In genomic region chr22:19870153-19871022, GRCh38 we compare ENCODE assay signal across 17 cellular contexts. TPM values are rescaled to one million over a fixed set of nuclear protein-coding genes. Genes with fewer than 3 reads are reported as not detected.
A peak's percentile ranks its signal among the peaks of the same experiment; 100 is the strongest.
DNase-seq lines count a peak whose midpoint lies in the region; ATAC-seq, FAIRE-seq and TF ChIP-seq lines count a peak whose summit lies in the region.
"Had no signal": no experiment of that assay in that cellular context is flagged by ENCODE, and none has a peak within 500 bp of the region (broad histone marks: within the 10 kb centered on the region; RNA-seq: fewer than 3 reads in every experiment).

No MANE protein-coding gene starts in this region.

- H3K4ac ChIP-seq in H1 (replicated peaks; ENCODE audit: insufficient read length, low read depth, low read length), result no peak overlapping the region

- H2BK5ac ChIP-seq in H1 (ENCODE audit: low read depth, low read length), result 0 out of 2 replicates have a peak overlapping the region, but pooled peaks have one; percentile 24

- H3K79me1 ChIP-seq in H1 (ENCODE audit: low read depth, low read length), result no peaks in the 10 kb centered on the region; the same call in 1 of the 2 replicates

- peak overlapping the region; percentile 48; the same call in 1 of the 2 replicates for H4K8ac ChIP-seq in H1 (ENCODE audit: extremely low read depth, insufficient read depth, low read length)

- 0 out of 2 replicates have a peak overlapping the region, but pooled peaks have one; percentile 48 for H2BK20ac ChIP-seq in H1 (ENCODE audit: low read length)

- H4K20me1 ChIP-seq in H1 (replicated peaks in 1 of 2; ENCODE audit: control insufficient read depth in 1 of 2, insufficient read depth in 2 of 2, low read length in 2 of 2) (no peaks in the 10 kb centered on the region), neural progenitor cell (ENCODE audit: low read depth) (peaks cover 17% of the 10 kb centered on the region)

- no peaks in the 10 kb centered on the region for H3K27me3 Mint-ChIP-seq in activated naive CD8-positive, alpha-beta T cell treated with anti-CD3 and anti-CD28 coated beads, Interleukin-2, amount 10 ng/mL, durations not matched to agents 7 days and 5 days
- no peaks in the 10 kb centered on the region for H3K27me3 Mint-ChIP-seq in activated naive CD8-positive, alpha-beta T cell treated with anti-CD3 and anti-CD28 coated beads for 36 hours
- H3K27me3 Mint-ChIP-seq in neural progenitor cell (ENCODE audit: insufficient read depth, low read depth), result no peaks in the 10 kb centered on the region
- H3K27me3 Mint-ChIP-seq: activated T-helper 17 cell treated with anti-CD3 and anti-CD28 coated beads, Interleukin-2, amount 50 U/mL, for 72 hours; naive thymus-derived CD8-positive, alpha-beta T cell had no signal

- peaks cover 9% of the 10 kb centered on the region for H3F3A ChIP-seq in neural progenitor cell (ENCODE audit: low read depth)

- TF ChIP-seq RAD21 in H1 (IDR thresholded peaks at IDR 0.05 in 1 of 2, conservative IDR thresholded peaks at IDR 0.05 in 1 of 2; ENCODE audit: low read depth in 2 of 2, low read length in 2 of 2), result no peak

- no peak overlapping the region for H3K56ac ChIP-seq in H1 (replicated peaks; ENCODE audit: insufficient read length, low read depth, low read length)

- intact Hi-C loops in uterus (cut with DNase I; ENCODE audit: low total_unique reads), result no loop called here

- DNase-seq in activated naive CD8-positive, alpha-beta T cell treated with anti-CD3 and anti-CD28 coated beads, Interleukin-2, amount 10 ng/mL, durations not matched to agents 7 days and 5 days, result peak; percentile 23
- no peak for DNase-seq in activated naive CD8-positive, alpha-beta T cell treated with anti-CD3 and anti-CD28 coated beads for 36 hours
- DNase-seq in H1 (ENCODE audit: low read depth in 1 of 2, low spot score in 2 of 2) (peak in 1 of 2 experiments; percentile 42), neural progenitor cell (ENCODE audit: low spot score) (no peak), uterus (peak; percentile 13 to 20), globus pallidus (ENCODE audit: low spot score) (no peak), NCI-H226 (no peak)
- DNase-seq: Calu3, HFFc6, NCI-H1092, NCI-H2227 treated with DMSO at 0.1 percent for 48 hours, PC-9 had no signal

- no peaks in the 10 kb centered on the region for H3K27me3 ChIP-seq in H1 (replicated peaks in 1 of 4; ENCODE audit: control insufficient read depth in 3 of 4, extremely low read depth in 1 of 4, insufficient read depth in 3 of 4, low read length in 3 of 4)
- no peaks in the 10 kb centered on the region for H3K27me3 ChIP-seq in neural progenitor cell
- H3K27me3 ChIP-seq in uterus, result no peaks in the 10 kb centered on the region

- no peak for TF ChIP-seq POLR2A in H1 (IDR thresholded peaks at IDR 0.05; ENCODE audit: control extremely low read depth in 1 of 2, low read depth in 2 of 2, low read length in 2 of 2)
- TF ChIP-seq POLR2A in uterus (IDR thresholded peaks at IDR 0.05), result no peak

- H3K9me3 ChIP-seq in H1 (ENCODE audit: insufficient read depth in 2 of 2, low read depth in 1 of 2, low read length in 1 of 2) (no peaks in the 10 kb centered on the region), neural progenitor cell (ENCODE audit: low read depth) (no peaks in the 10 kb centered on the region), uterus (no peaks in the 10 kb centered on the region)
- H3K9me3 ChIP-seq: thoracic aorta had no signal

- H3K36me3 ChIP-seq in H1 (ENCODE audit: control insufficient read depth in 2 of 4, insufficient read depth in 4 of 4, low read length in 3 of 4) (no peaks in the 10 kb centered on the region), neural progenitor cell (no peaks in the 10 kb centered on the region), uterus (no peaks in the 10 kb centered on the region)
- H3K36me3 ChIP-seq: thoracic aorta had no signal

- H3K9me3 Mint-ChIP-seq in activated naive CD8-positive, alpha-beta T cell treated with anti-CD3 and anti-CD28 coated beads, Interleukin-2, amount 10 ng/mL, durations not matched to agents 7 days and 5 days, result no peaks in the 10 kb centered on the region
- no peaks in the 10 kb centered on the region for H3K9me3 Mint-ChIP-seq in activated naive CD8-positive, alpha-beta T cell treated with anti-CD3 and anti-CD28 coated beads for 36 hours
- H3K9me3 Mint-ChIP-seq in neural progenitor cell, result no peaks in the 10 kb centered on the region
- H3K9me3 Mint-ChIP-seq: activated T-helper 17 cell treated with anti-CD3 and anti-CD28 coated beads, Interleukin-2, amount 50 U/mL, for 72 hours; HFFc6; naive thymus-derived CD8-positive, alpha-beta T cell had no signal

- H3K36me3 Mint-ChIP-seq in activated naive CD8-positive, alpha-beta T cell treated with anti-CD3 and anti-CD28 coated beads, Interleukin-2, amount 10 ng/mL, durations not matched to agents 7 days and 5 days, result no peaks in the 10 kb centered on the region
- no peaks in the 10 kb centered on the region for H3K36me3 Mint-ChIP-seq in activated naive CD8-positive, alpha-beta T cell treated with anti-CD3 and anti-CD28 coated beads for 36 hours
- no peaks in the 10 kb centered on the region for H3K36me3 Mint-ChIP-seq in neural progenitor cell

- H2AK5ac ChIP-seq in H1 (ENCODE audit: low read depth, low read length), result no peak overlapping the region

- no peak overlapping the region for H3K23ac ChIP-seq in H1 (ENCODE audit: insufficient read length)

- H3K79me2 ChIP-seq in H1 (ENCODE audit: control insufficient read depth in 1 of 2, insufficient read depth in 2 of 2, low read length in 2 of 2), result no peaks in the 10 kb centered on the region
- no peaks in the 10 kb centered on the region for H3K79me2 ChIP-seq in neural progenitor cell (ENCODE audit: low read depth)

- H3K4me2 ChIP-seq in H1 (ENCODE audit: insufficient read depth in 1 of 2, low read depth in 2 of 2, low read length in 2 of 2), result no peak overlapping the region
- no peak overlapping the region for H3K4me2 ChIP-seq in neural progenitor cell
- H3K4me2 ChIP-seq: PC-9 had no signal

- H3K4me1 ChIP-seq in H1 (replicated peaks in 1 of 4; ENCODE audit: control insufficient read depth in 3 of 4, insufficient read depth in 4 of 4, low read length in 3 of 4) (peaks cover 0 to 7% (median 4%) of the 10 kb centered on the region in 4 experiments; a peak in 4 of 7 replicates), neural progenitor cell (peaks cover 11% of the 10 kb centered on the region), uterus (no peaks in the 10 kb centered on the region)

- peak overlapping the region; percentile 92; the same call in 1 of the 2 replicates for H2BK12ac ChIP-seq in H1 (ENCODE audit: low read depth, low read length)

- CTCF ChIA-PET in H1 (lab: Charles Lee; ENCODE audit: partially characterized antibody), result interaction anchor here (0.9 to 2.2 kb wide), 9 partner anchors 9 to 85 kb away, joined by 3 to 10 read pairs (median 4); no protein-coding TSS in a partner anchor

- 92% methylated on average over 30 of the region's 30 CpGs; no CpG with 5 or more reads in 1 of the 2 experiments for WGBS in H1 (ENCODE audit: extremely low coverage in 1 of 2, insufficient coverage in 1 of 2, insufficient read length in 1 of 2, insufficient replicate concordance in 2 of 2, low coverage in 1 of 2, low lambda C conversion rate in 2 of 2, missing lambda C conversion rate in 1 of 2), 2 experiments

- peak overlapping the region; percentile 82 for H4K91ac ChIP-seq in H1 (replicated peaks; ENCODE audit: insufficient read length, low read length)

- no peak for ATAC-seq in activated naive CD8-positive, alpha-beta T cell treated with anti-CD3 and anti-CD28 coated beads, Interleukin-2, amount 10 ng/mL, durations not matched to agents 7 days and 5 days (ENCODE audit: low read depth)
- ATAC-seq in GM19455 (IDR thresholded peaks at IDR 0.05; ENCODE audit: unreplicated experiment), result no peak
- ATAC-seq: activated T-helper 17 cell treated with anti-CD3 and anti-CD28 coated beads, Interleukin-2, amount 50 U/mL, for 72 hours; naive thymus-derived CD8-positive, alpha-beta T cell had no signal

- H3K4me3 ChIP-seq in H1 (ENCODE audit: extremely low read depth in 1 of 4, insufficient read depth in 2 of 4, low read depth in 3 of 4, low read length in 4 of 4) (no peak overlapping the region), neural progenitor cell (no peak overlapping the region), uterus (no peak overlapping the region)
- H3K4me3 ChIP-seq: PC-9, thoracic aorta had no signal

- H3K4me3 Mint-ChIP-seq in activated naive CD8-positive, alpha-beta T cell treated with anti-CD3 and anti-CD28 coated beads, Interleukin-2, amount 10 ng/mL, durations not matched to agents 7 days and 5 days, result no peak overlapping the region
- H3K4me3 Mint-ChIP-seq in activated naive CD8-positive, alpha-beta T cell treated with anti-CD3 and anti-CD28 coated beads for 36 hours, result no peak overlapping the region
- no peak overlapping the region for H3K4me3 Mint-ChIP-seq in neural progenitor cell
- H3K4me3 Mint-ChIP-seq: activated T-helper 17 cell treated with anti-CD3 and anti-CD28 coated beads, Interleukin-2, amount 50 U/mL, for 72 hours; HFFc6; naive thymus-derived CD8-positive, alpha-beta T cell had no signal

- H2AFZ ChIP-seq in H1 (ENCODE audit: low read length) (no peak overlapping the region), neural progenitor cell (replicated peaks) (no peak overlapping the region)
- H2AFZ ChIP-seq: PC-9 had no signal

- FAIRE-seq in H1 (lab: Jason Lieb, UNC), result no peak
- FAIRE-seq: bronchial epithelial cell had no signal

- H3K14ac ChIP-seq in H1 (ENCODE audit: insufficient read length), result no peak overlapping the region

- H3K27ac Mint-ChIP-seq in activated naive CD8-positive, alpha-beta T cell treated with anti-CD3 and anti-CD28 coated beads, Interleukin-2, amount 10 ng/mL, durations not matched to agents 7 days and 5 days, result no peak overlapping the region
- no peak overlapping the region for H3K27ac Mint-ChIP-seq in activated naive CD8-positive, alpha-beta T cell treated with anti-CD3 and anti-CD28 coated beads for 36 hours
- peak overlapping the region; percentile 60 for H3K27ac Mint-ChIP-seq in neural progenitor cell
- H3K27ac Mint-ChIP-seq: activated T-helper 17 cell treated with anti-CD3 and anti-CD28 coated beads, Interleukin-2, amount 50 U/mL, for 72 hours; HFFc6 had no signal

- no peaks in the 10 kb centered on the region for H3K23me2 ChIP-seq in H1 (ENCODE audit: low read depth, low read length)

- H3K4me1 Mint-ChIP-seq in activated naive CD8-positive, alpha-beta T cell treated with anti-CD3 and anti-CD28 coated beads, Interleukin-2, amount 10 ng/mL, durations not matched to agents 7 days and 5 days, result no peaks in the 10 kb centered on the region
- peaks cover 4% of the 10 kb centered on the region for H3K4me1 Mint-ChIP-seq in activated naive CD8-positive, alpha-beta T cell treated with anti-CD3 and anti-CD28 coated beads for 36 hours
- peaks cover 15% of the 10 kb centered on the region for H3K4me1 Mint-ChIP-seq in neural progenitor cell
- H3K4me1 Mint-ChIP-seq: activated T-helper 17 cell treated with anti-CD3 and anti-CD28 coated beads, Interleukin-2, amount 50 U/mL, for 72 hours had no signal

- TF ChIP-seq CTCF in H1 (IDR thresholded peaks at IDR 0.05; ENCODE audit: control extremely low read depth in 1 of 3, insufficient read depth in 1 of 3, low read depth in 1 of 3, low read length in 3 of 3) (no peak), neural progenitor cell (IDR thresholded peaks at IDR 0.05) (no peak), uterus (IDR thresholded peaks at IDR 0.05) (no peak)

- no peak overlapping the region for H4K5ac ChIP-seq in H1 (ENCODE audit: insufficient read length, low read depth, low read length)

- no peak overlapping the region for H2BK120ac ChIP-seq in H1 (replicated peaks; ENCODE audit: low read depth, low read length)

- 0 out of 2 replicates have a peak overlapping the region, but pooled peaks have one; percentile 92 for H2BK15ac ChIP-seq in H1 (ENCODE audit: low read length)

- H3K18ac ChIP-seq in H1 (ENCODE audit: extremely low read depth, low read length), result peak overlapping the region; percentile 48; the same call in 1 of the 2 replicates

- H3K27ac ChIP-seq in H1 (ENCODE audit: low read depth, low read length) (no peak overlapping the region), neural progenitor cell (no peak overlapping the region), uterus (no peak overlapping the region)
- H3K27ac ChIP-seq: PC-9, thoracic aorta had no signal

- POLR2A ChIA-PET in activated naive CD8-positive, alpha-beta T cell treated with anti-CD3 and anti-CD28 coated beads, Interleukin-2, amount 10 ng/mL, durations not matched to agents 7 days and 5 days (lab: Charles Lee), result interaction anchor here (0.7 to 1.1 kb wide), 2 partner anchors 16 to 24 kb away, joined by 3 read pairs; partner anchors contain the start of genes GNB1L and RTL10
- POLR2A ChIA-PET in H1 (lab: Charles Lee; ENCODE audit: partially characterized antibody), result interaction anchor here (0.9 to 4.6 kb wide), 5 partner anchors 11 to 27 kb away, joined by 3 to 27 read pairs (median 5); no protein-coding TSS in a partner anchor

- no peak for TF ChIP-seq EP300 in H1 (IDR thresholded peaks at IDR 0.05; ENCODE audit: borderline replicate concordance in 1 of 2, low read depth in 2 of 2, low read length in 2 of 2)

- H3K9ac ChIP-seq in H1 (replicated peaks in 1 of 4; ENCODE audit: extremely low read depth in 1 of 4, low read depth in 3 of 4, low read length in 3 of 4) (no peak overlapping the region), neural progenitor cell (no peak overlapping the region)

RNA-seq across cellular contexts. Expression of gene GNB1L, which starts 15.7 kb away (rescaled TPM):
- total RNA-seq in activated naive CD8-positive, alpha-beta T cell treated with anti-CD3 and anti-CD28 coated beads, Interleukin-2, amount 10 ng/mL, durations not matched to agents 7 days and 5 days, result 10 to 100 TPM; 11.9 to 12.7 TPM
- 10 to 100 TPM; 14.5 TPM for total RNA-seq in activated naive CD8-positive, alpha-beta T cell treated with anti-CD3 and anti-CD28 coated beads for 36 hours
- total RNA-seq in H1 (2021; fragmentation: NEBNext Ultra II Directional; extraction: Animal tissue kit (Norgen Biotek cat#: 25700)), result 14.3 and 15.6 TPM in 2 replicates
- polyA plus RNA-seq in H1 (2011; rRNA removed), result 14.0 and 23.2 TPM in 2 replicates
- polyA plus RNA-seq in H1 (2011; cell fraction: cytosol; rRNA removed), result 17.3 TPM
- polyA plus RNA-seq in H1 (2011; cell fraction: nucleus; rRNA removed), result 21.9 TPM
- polyA plus RNA-seq in H1 (2012, experiment 1 of 2), result 9.1 to 18.9 TPM (median 16.9 TPM) in 4 replicates
- 14.8 TPM for polyA plus RNA-seq in H1 (2012, experiment 2 of 2)
- 5.8 TPM for polyA plus RNA-seq in H1 (2013, experiment 1 of 2)
- 5.3 TPM for polyA plus RNA-seq in H1 (2013, experiment 2 of 2)
- polyA minus RNA-seq in H1 (2011; rRNA and poly(A)+ RNA removed), result 3.8 and 4.5 TPM in 2 replicates
- polyA minus RNA-seq in H1 (2011; cell fraction: cytosol; rRNA and poly(A)+ RNA removed), result 6.1 TPM
- 5.6 TPM for polyA minus RNA-seq in H1 (2011; cell fraction: nucleus; rRNA and poly(A)+ RNA removed)
- total RNA-seq in neural progenitor cell (ENCODE audit: low replicate concordance), result 3.0 and 11.6 TPM in 2 replicates
- 10 to 100 TPM in 1 of 4 donors, 1 to 10 TPM in 2, under 1 TPM in 1; 0.59 to 12.2 (median 3.1) TPM for total RNA-seq in uterus

RNA-seq across cellular contexts. Expression of gene RTL10, which starts 15.7 kb away (rescaled TPM):
- 10 to 100 TPM; 18.4 to 18.9 TPM for total RNA-seq in activated naive CD8-positive, alpha-beta T cell treated with anti-CD3 and anti-CD28 coated beads, Interleukin-2, amount 10 ng/mL, durations not matched to agents 7 days and 5 days
- total RNA-seq in activated naive CD8-positive, alpha-beta T cell treated with anti-CD3 and anti-CD28 coated beads for 36 hours, result 10 to 100 TPM; 18.7 to 23.1 TPM
- total RNA-seq in H1 (2021; fragmentation: NEBNext Ultra II Directional; extraction: Animal tissue kit (Norgen Biotek cat#: 25700)), result 16.1 and 18.8 TPM in 2 replicates
- polyA plus RNA-seq in H1 (2011; rRNA removed), result 11.5 and 15.5 TPM in 2 replicates
- polyA plus RNA-seq in H1 (2011; cell fraction: cytosol; rRNA removed), result 9.8 TPM
- polyA plus RNA-seq in H1 (2011; cell fraction: nucleus; rRNA removed), result 21.7 TPM
- 9.6 to 13.3 TPM (median 12.3 TPM) in 4 replicates for polyA plus RNA-seq in H1 (2012, experiment 1 of 2)
- 9.3 TPM for polyA plus RNA-seq in H1 (2012, experiment 2 of 2)
- polyA plus RNA-seq in H1 (2013, experiment 1 of 2), result 7.9 TPM
- 7.7 TPM for polyA plus RNA-seq in H1 (2013, experiment 2 of 2)
- polyA minus RNA-seq in H1 (2011; rRNA and poly(A)+ RNA removed), result 32.1 and 33.6 TPM in 2 replicates
- polyA minus RNA-seq in H1 (2011; cell fraction: cytosol; rRNA and poly(A)+ RNA removed), result 10.3 TPM
- 21.5 TPM for polyA minus RNA-seq in H1 (2011; cell fraction: nucleus; rRNA and poly(A)+ RNA removed)
- total RNA-seq in neural progenitor cell (ENCODE audit: low replicate concordance) (7.3 and 16.3 TPM in 2 replicates), uterus (10 to 100 TPM in 3 of 4 donors, 1 to 10 TPM in 1; 6.8 to 24.3 (median 17.7) TPM)

Comparison
In these comparisons a context has a peak if more than half of its experiments do, and no peak if none do; other contexts are left out.
1. DNase-seq: peak in activated naive CD8-positive, alpha-beta T cell treated with anti-CD3 and anti-CD28 coated beads, Interleukin-2, amount 10 ng/mL, durations not matched to agents 7 days and 5 days (single experiment) and uterus (2 of 2); none in activated naive CD8-positive, alpha-beta T cell treated with anti-CD3 and anti-CD28 coated beads for 36 hours (single experiment), neural progenitor cell (single experiment), globus pallidus (single experiment) and NCI-H226 (single experiment).